26 cellular contexts compared by ENCODE assay signal in genomic region chr2:2791031-2791430, GRCh38.
"Had no signal": no experiment of that assay in that cellular context is flagged by ENCODE, and none has a peak within 500 bp of the region (broad histone marks: within the 10 kb centered on the region; RNA-seq: fewer than 3 reads in every experiment).

No MANE protein-coding gene starts in this region.

- H3K9ac ChIP-seq: parathyroid adenoma had no signal

- H3K4me1 ChIP-seq: psoas muscle, right lobe of liver, sigmoid colon, suprapubic skin, testis, tibial artery, transverse colon, upper lobe of right lung, uterus had no signal

- H3K4me3 ChIP-seq: ovary, psoas muscle, right lobe of liver, sigmoid colon, suprapubic skin, testis, tibial artery, transverse colon, upper lobe of right lung, uterus had no signal

- H3K27ac ChIP-seq: ovary, parathyroid adenoma, psoas muscle, right lobe of liver, sigmoid colon, suprapubic skin, testis, tibial artery, transverse colon, upper lobe of right lung, uterus had no signal

- H3K27me3 ChIP-seq: ovary, right lobe of liver, sigmoid colon, suprapubic skin, testis, transverse colon, upper lobe of right lung, uterus had no signal

- H3K36me3 ChIP-seq: ovary, right lobe of liver, sigmoid colon, suprapubic skin, tibial artery, transverse colon, upper lobe of right lung, uterus had no signal

- H3K79me2 ChIP-seq: parathyroid adenoma had no signal

- DNase-seq: naive thymus-derived CD4-positive, alpha-beta T cell; natural killer cell; occipital lobe; ovary; posterior cingulate gyrus; psoas muscle; right cardiac atrium; right lobe of liver; sigmoid colon; small intestine; stimulated activated CD4-positive, alpha-beta T cell treated with anti-CD3 and anti-CD28 coated beads, Interleukin-15, amount 100 ng/mL, for 24 hours; stimulated activated CD4-positive, alpha-beta T cell treated with anti-CD3 and anti-CD28 coated beads, Interleukin-2, amount 100 ng/mL, for 24 hours; stimulated activated CD4-positive, alpha-beta T cell treated with anti-CD3 and anti-CD28 coated beads, Interleukin-4, amount 100 ng/mL, for 1 hour; stimulated activated CD4-positive, alpha-beta T cell treated with anti-CD3 and anti-CD28 coated beads, Interleukin-4, amount 100 ng/mL, for 4 hours; stimulated activated CD8-positive, alpha-beta memory T cell treated with anti-CD3 and anti-CD28 coated beads, Interleukin-4, amount 100 ng/mL, for 48 hours; stimulated activated naive CD4-positive, alpha-beta T cell; stimulated activated naive CD8-positive, alpha-beta T cell treated with anti-CD3 and anti-CD28 coated beads, Interleukin-15, amount 100 ng/mL, for 72 hours; stimulated activated naive CD8-positive, alpha-beta T cell treated with anti-CD3 and anti-CD28 coated beads, Interleukin-15, Interleukin-2, amounts not matched to agents 100 U/mL and 50 U/mL, for 24 hours; substantia nigra; testis; transverse colon; upper lobe of right lung; uterus had no signal

- H2AFZ ChIP-seq: parathyroid adenoma had no signal

- H3K9me3 ChIP-seq: psoas muscle, right lobe of liver, sigmoid colon, suprapubic skin, testis, tibial artery, transverse colon, upper lobe of right lung, uterus had no signal

- FAIRE-seq: small intestine had no signal
